Comparison of ENCODE assay signal across 14 cellular contexts in genomic region chr1:153588033-153588432, GRCh38. TPM values are rescaled to one million over a fixed set of nuclear protein-coding genes. Genes with fewer than 3 reads are reported as not detected.
DNase-seq lines count a peak whose midpoint lies in the region; ATAC-seq, FAIRE-seq and TF ChIP-seq lines count a peak whose summit lies in the region.
"Not testable (repeated sequence)": the region's sequence is repeated elsewhere in the genome, so short reads cannot be mapped to it uniquely, and the experiment has no call there.
"Had no signal": no experiment of that assay in that cellular context is flagged by ENCODE, and none has a peak within 500 bp of the region (broad histone marks: within the 10 kb centered on the region; RNA-seq: fewer than 3 reads in every experiment).

No MANE protein-coding gene starts in this region.

- TF ChIP-seq RAD21 in K562 (CRISPR knock-in tag; conservative IDR thresholded peaks at IDR 0.05 in 1 of 2, IDR thresholded peaks at IDR 0.05 in 1 of 2) = not testable (repeated sequence)

- H4K20me1 ChIP-seq in GM23338 (replicated peaks; ENCODE audit: insufficient read depth); OCI-LY3 (ENCODE audit: insufficient read depth, low read length); K562 (replicated peaks; ENCODE audit: control insufficient read depth, insufficient read depth, low read length): not testable (repeated sequence)

- H3K27ac Mint-ChIP-seq in GM23338 = not testable (repeated sequence)
- H3K27ac Mint-ChIP-seq in nephron progenitor cell = peak overlapping the region; percentile 50

- not testable (repeated sequence) for TF ChIP-seq CTCF in GM23338 (conservative IDR thresholded peaks at IDR 0.05; ENCODE audit: low read depth in 2 of 2); OCI-LY3 (IDR thresholded peaks at IDR 0.05; ENCODE audit: low read depth, low read length); K562 (IDR thresholded peaks at IDR 0.05 in 2 of 3, conservative IDR thresholded peaks at IDR 0.05 in 1 of 3; ENCODE audit: insufficient read depth in 2 of 3, low read depth in 1 of 3, low read length in 3 of 3); nephron progenitor cell (IDR thresholded peaks at IDR 0.05); spleen (IDR thresholded peaks at IDR 0.05 in 8 of 11, conservative IDR thresholded peaks at IDR 0.05 in 3 of 11)

- H3K4me1 Mint-ChIP-seq in GM23338 = peaks cover 12% of the 10 kb centered on the region
- peaks cover 49% of the 10 kb centered on the region for H3K4me1 Mint-ChIP-seq in nephron progenitor cell

- H3K4me2 ChIP-seq in GM23338; K562 (ENCODE audit: insufficient read depth, low read length): not testable (repeated sequence)
- H3K4me2 ChIP-seq in OCI-LY3 (ENCODE audit: low read length) = peak overlapping the region; percentile 53

- POLR2A ChIA-PET in K562 (lab: Yijun Ruan, JAX) = not testable (repeated sequence)

- not testable (repeated sequence) for H3K27ac ChIP-seq in GM23338 (ENCODE audit: low read depth); OCI-LY3 (ENCODE audit: low read length); K562 (ENCODE audit: extremely low read depth, low read depth, low read length)
- peak overlapping the region in 5 of 8 donors; percentile 38 to 65 (median 52) for H3K27ac ChIP-seq in spleen

- in situ Hi-C loops in K562 (cut with MboI) = not testable (repeated sequence)

- H3K27me3 Mint-ChIP-seq in GM23338 (ENCODE audit: insufficient read depth, low read depth, poor library complexity); nephron progenitor cell (ENCODE audit: low read depth, poor library complexity): not testable (repeated sequence)

- not testable (repeated sequence) for H3F3A ChIP-seq in GM23338 (replicated peaks; ENCODE audit: low read depth)

- H3K27me3 ChIP-seq in GM23338 (ENCODE audit: insufficient read depth); OCI-LY3 (ENCODE audit: low read depth, low read length); K562 (ENCODE audit: control insufficient read depth in 2 of 2, insufficient read depth in 2 of 2, low read length in 2 of 2); spleen (replicated peaks in 1 of 7): not testable (repeated sequence)

- ATAC-seq in GM23338, K562: not testable (repeated sequence)

- not testable (repeated sequence) for H3K4me1 ChIP-seq in GM23338 (ENCODE audit: insufficient read depth); K562 (replicated peaks in 1 of 2; ENCODE audit: control insufficient read depth in 2 of 2, insufficient read depth in 2 of 2, low read length in 2 of 2)
- H3K4me1 ChIP-seq in OCI-LY3 (ENCODE audit: low read length) (peaks cover 43% of the 10 kb centered on the region), spleen (peaks cover 0 to 24% (median 13%) of the 10 kb centered on the region in 6 donors)

- not testable (repeated sequence) for H3K4me3 Mint-ChIP-seq in GM23338, nephron progenitor cell

- not testable (repeated sequence) for H3K9me2 ChIP-seq in GM23338 (ENCODE audit: insufficient read depth)

- peak overlapping the region; percentile 40 for H3K9ac ChIP-seq in OCI-LY3 (ENCODE audit: low read length)
- not testable (repeated sequence) for H3K9ac ChIP-seq in K562 (ENCODE audit: insufficient read depth in 1 of 2, low read depth in 2 of 2, low read length in 2 of 2)

- not testable (repeated sequence) for DNase-seq in GM23338 (ENCODE audit: low spot score); K562 (ENCODE audit: extremely low read depth in 1 of 4, low spot score in 3 of 4); nephron progenitor cell
- DNase-seq in posterior vena cava (ENCODE audit: low spot score) (peak; percentile 32), spleen (peak; percentile 18)

- H3K4me3 ChIP-seq in GM23338, K562, spleen: not testable (repeated sequence)
- H3K4me3 ChIP-seq in OCI-LY3 (ENCODE audit: low read length) = peak overlapping the region; percentile 34

- not testable (repeated sequence) for FAIRE-seq in K562 (lab: Jason Lieb, UNC)

- 42% methylated on average over 9 of the region's 10 CpGs for WGBS in K562 (ENCODE audit: insufficient coverage, low coverage, missing lambda C conversion rate)
- WGBS in spleen, 5 donors = 88 to 94% (median 88%) methylated on average over 10 of the region's 10 CpGs

- not testable (repeated sequence) for H3K79me2 ChIP-seq in GM23338 (replicated peaks; ENCODE audit: insufficient read depth); OCI-LY3 (ENCODE audit: low read length); K562 (ENCODE audit: control insufficient read depth, insufficient read depth, low read length)

- H3K9me3 ChIP-seq in OCI-LY3 (ENCODE audit: insufficient read depth, low read length); K562 (replicated peaks; ENCODE audit: control insufficient read depth, insufficient read depth, low read depth, low read length); spleen: not testable (repeated sequence)

- not testable (repeated sequence) for BruUV-seq in K562 (replicated peaks; lab: Mats Ljungman, UMichigan)

- not testable (repeated sequence) for H3K36me3 Mint-ChIP-seq in GM23338 (ENCODE audit: low read depth); nephron progenitor cell (ENCODE audit: low read depth)

- TF ChIP-seq POLR2A in K562 (conservative IDR thresholded peaks at IDR 0.05); spleen (IDR thresholded peaks at IDR 0.05): not testable (repeated sequence)

- not testable (repeated sequence) for TF ChIP-seq EP300 in K562 (IDR thresholded peaks at IDR 0.05; ENCODE audit: low read length)

- H3K36me3 ChIP-seq in GM23338 (ENCODE audit: insufficient read depth); OCI-LY3 (replicated peaks; ENCODE audit: low read depth, low read length); K562 (ENCODE audit: control insufficient read depth, insufficient read depth, low read length); spleen: not testable (repeated sequence)

- CTCF ChIA-PET in K562 (lab: Yijun Ruan, JAX; ENCODE audit: low intra/inter-chr PET ratio) = not testable (repeated sequence)

- H3K9me1 ChIP-seq in K562 (ENCODE audit: control insufficient read depth, insufficient read depth, low read length) = not testable (repeated sequence)

- intact Hi-C loops in K562 (cut with micrococcal nuclease); posterior vena cava (cut with DNase I); spleen (cut with DNase I; ENCODE audit: low total_unique reads): not testable (repeated sequence)

- H2AFZ ChIP-seq in GM23338 (0 out of 2 replicates have a peak overlapping the region, but pooled peaks have one; percentile 60), OCI-LY3 (ENCODE audit: low read depth, low read length) (peak overlapping the region; percentile 74)
- not testable (repeated sequence) for H2AFZ ChIP-seq in K562 (ENCODE audit: low read depth, low read length)

- not testable (repeated sequence) for H3K9me3 Mint-ChIP-seq in GM23338, nephron progenitor cell

RNA-seq across cellular contexts. Expression of gene S100A2, which starts 22.4 kb away (rescaled TPM):
- total RNA-seq in GM23338 (2014; rRNA removed; shearing (Covaris generic)) = 0.66 TPM in 1 of 2 replicates, not detected in the other
- polyA plus RNA-seq in GM23338 (2016; fragmentation: Nextera tagmentation; extraction: Ambion mirVana) (0.89 and 1.1 TPM in 2 replicates), K562 (2011; rRNA removed) (0.65 TPM in 1 of 2 replicates, not detected in the other), K562 (2014; fragmentation: Illumina TruSeq; extraction: Trizol) (0.86 TPM in 1 of 2 replicates, not detected in the other), K562 (2014; fragmentation: Nextera tagmentation; extraction: Ambion mirVana) (under 1 TPM; 0.28 to 0.46 TPM), K562 (2014; rRNA removed) (0.38 and 0.44 TPM in 2 replicates), spleen (1 to 10 TPM in 2 of 3 donors, under 1 TPM in 1; 0.61 to 5.2 (median 2.8) TPM)
- not detected in 2 replicates for total RNA-seq in K562 (2011; cell fraction: chromatin; rRNA removed; ENCODE audit: low replicate concordance)
- not detected in 2 replicates for total RNA-seq in K562 (2011; cell fraction: nucleolus; rRNA removed)
- not detected in 2 replicates for total RNA-seq in K562 (2011; cell fraction: nucleoplasm; rRNA removed)
- total RNA-seq in K562 (2014; rRNA removed) (not detected in 2 replicates), K562 (2014; rRNA removed; fragmentation: Illumina TruSeq; extraction: Trizol) (not detected in 2 replicates), K562 (2015; rRNA removed; fragmentation: Illumina TruSeq; extraction: Trizol) (0.49 TPM in 1 of 2 replicates, not detected in the other), K562 (2021) (0.40 and 1.3 TPM in 2 replicates), posterior vena cava (1 to 10 TPM; 1.5 to 3.5 TPM), spleen (under 1 TPM in 2 of 7 donors, not detected in 5; 0.60 to 0.97 TPM)
- 0.34 TPM in 1 of 2 replicates, not detected in the other for polyA plus RNA-seq in K562 (2011; cell fraction: cytosol; rRNA removed)
- 0.28 TPM in 1 of 2 replicates, not detected in the other for polyA plus RNA-seq in K562 (2011; cell fraction: nucleus; rRNA removed)
- polyA plus RNA-seq in K562 (2012) = 0.22 and 0.23 TPM in 2 replicates
- polyA minus RNA-seq in K562 (2011; rRNA and poly(A)+ RNA removed) = not detected in 2 replicates
- not detected in 2 replicates for polyA minus RNA-seq in K562 (2011; cell fraction: cytosol; rRNA and poly(A)+ RNA removed)
- polyA minus RNA-seq in K562 (2011; cell fraction: nucleus; rRNA and poly(A)+ RNA removed) = not detected in 2 replicates
- total RNA-seq: CD4-positive, alpha-beta T cell had no signal
- polyA plus RNA-seq: CD14-positive monocyte had no signal

RNA-seq across cellular contexts. Expression of gene S100A16, which starts 24.9 kb away (rescaled TPM):
- 10.6 and 20.4 TPM in 2 replicates for total RNA-seq in GM23338 (2014; rRNA removed; shearing (Covaris generic))
- 10.5 and 13.0 TPM in 2 replicates for polyA plus RNA-seq in GM23338 (2016; fragmentation: Nextera tagmentation; extraction: Ambion mirVana)
- 0.65 and 1.3 TPM in 2 replicates for total RNA-seq in K562 (2011; cell fraction: chromatin; rRNA removed; ENCODE audit: low replicate concordance)
- total RNA-seq in K562 (2011; cell fraction: nucleolus; rRNA removed) = 0.92 and 1.3 TPM in 2 replicates
- 0.59 and 0.69 TPM in 2 replicates for total RNA-seq in K562 (2011; cell fraction: nucleoplasm; rRNA removed)
- 1.6 and 2.8 TPM in 2 replicates for total RNA-seq in K562 (2014; rRNA removed)
- total RNA-seq in K562 (2014; rRNA removed; fragmentation: Illumina TruSeq; extraction: Trizol) = 1.4 and 2.4 TPM in 2 replicates
- total RNA-seq in K562 (2015; rRNA removed; fragmentation: Illumina TruSeq; extraction: Trizol) = 1.8 and 2.2 TPM in 2 replicates
- total RNA-seq in K562 (2021) = 3.2 and 4.3 TPM in 2 replicates
- polyA plus RNA-seq in K562 (2011; rRNA removed) = 2.1 and 6.1 TPM in 2 replicates
- 2.9 and 14.8 TPM in 2 replicates for polyA plus RNA-seq in K562 (2011; cell fraction: cytosol; rRNA removed)
- 0.81 and 4.1 TPM in 2 replicates for polyA plus RNA-seq in K562 (2011; cell fraction: nucleus; rRNA removed)
- polyA plus RNA-seq in K562 (2012) = 4.6 and 5.8 TPM in 2 replicates
- 4.8 and 6.1 TPM in 2 replicates for polyA plus RNA-seq in K562 (2014; fragmentation: Illumina TruSeq; extraction: Trizol)
- 1 to 10 TPM; 2.0 to 5.0 TPM for polyA plus RNA-seq in K562 (2014; fragmentation: Nextera tagmentation; extraction: Ambion mirVana)
- polyA plus RNA-seq in K562 (2014; rRNA removed) = 6.9 and 9.0 TPM in 2 replicates
- polyA minus RNA-seq in K562 (2011; rRNA and poly(A)+ RNA removed) = 0.63 and 1.3 TPM in 2 replicates
- polyA minus RNA-seq in K562 (2011; cell fraction: cytosol; rRNA and poly(A)+ RNA removed) = 5.4 and 6.1 TPM in 2 replicates
- 0.33 and 1.9 TPM in 2 replicates for polyA minus RNA-seq in K562 (2011; cell fraction: nucleus; rRNA and poly(A)+ RNA removed)
- total RNA-seq in posterior vena cava = 10 to 100 TPM; 67.0 to 99.2 TPM
- total RNA-seq in spleen = 100 to 1,000 TPM in 3 of 7 donors, 10 to 100 TPM in 4; 78.0 to 111 (median 97.0) TPM
- 100 to 1,000 TPM in 1 of 3 donors, 10 to 100 TPM in 2; 52.0 to 101 (median 68.2) TPM for polyA plus RNA-seq in spleen
- total RNA-seq: CD4-positive, alpha-beta T cell; CD8-positive, alpha-beta memory T cell had no signal
- polyA plus RNA-seq: CD14-positive monocyte; CD8-positive, alpha-beta memory T cell had no signal

RNA-seq across cellular contexts. Expression of gene S100A14, which starts 28.1 kb away (rescaled TPM):
- 0.28 TPM in 1 of 2 replicates, not detected in the other for total RNA-seq in GM23338 (2014; rRNA removed; shearing (Covaris generic))
- polyA plus RNA-seq in GM23338 (2016; fragmentation: Nextera tagmentation; extraction: Ambion mirVana) = 0.53 and 0.64 TPM in 2 replicates
- 0.51 TPM in 1 of 2 replicates, not detected in the other for total RNA-seq in K562 (2011; cell fraction: chromatin; rRNA removed; ENCODE audit: low replicate concordance)
- 1.5 TPM in 1 of 2 replicates, not detected in the other for total RNA-seq in K562 (2011; cell fraction: nucleolus; rRNA removed)
- not detected in 2 replicates for total RNA-seq in K562 (2011; cell fraction: nucleoplasm; rRNA removed)
- total RNA-seq in K562 (2014; rRNA removed) = 0.41 TPM in 1 of 2 replicates, not detected in the other
- 0.15 TPM in 1 of 2 replicates, not detected in the other for total RNA-seq in K562 (2014; rRNA removed; fragmentation: Illumina TruSeq; extraction: Trizol)
- not detected in 2 replicates for total RNA-seq in K562 (2015; rRNA removed; fragmentation: Illumina TruSeq; extraction: Trizol)
- total RNA-seq in K562 (2021) = 0.24 and 0.25 TPM in 2 replicates
- 0.24 TPM in 1 of 2 replicates, not detected in the other for polyA plus RNA-seq in K562 (2011; rRNA removed)
- 0.07 and 0.21 TPM in 2 replicates for polyA plus RNA-seq in K562 (2011; cell fraction: cytosol; rRNA removed)
- 0.27 and 0.64 TPM in 2 replicates for polyA plus RNA-seq in K562 (2011; cell fraction: nucleus; rRNA removed)
- polyA plus RNA-seq in K562 (2012) = 0.15 and 0.20 TPM in 2 replicates
- polyA plus RNA-seq in K562 (2014; fragmentation: Illumina TruSeq; extraction: Trizol) = 0.52 TPM in 1 of 2 replicates, not detected in the other
- polyA plus RNA-seq in K562 (2014; fragmentation: Nextera tagmentation; extraction: Ambion mirVana) = under 1 TPM in 1 of 2 experiments, not detected in 1; 0.10 TPM
- polyA plus RNA-seq in K562 (2014; rRNA removed) = 0.59 and 0.64 TPM in 2 replicates
- 0.21 TPM in 1 of 2 replicates, not detected in the other for polyA minus RNA-seq in K562 (2011; rRNA and poly(A)+ RNA removed)
- not detected in 2 replicates for polyA minus RNA-seq in K562 (2011; cell fraction: cytosol; rRNA and poly(A)+ RNA removed)
- polyA minus RNA-seq in K562 (2011; cell fraction: nucleus; rRNA and poly(A)+ RNA removed) = not detected in 2 replicates
- not detected for total RNA-seq in posterior vena cava
- total RNA-seq in spleen = 1 to 10 TPM in 1 of 7 donors, under 1 TPM in 3, not detected in 3; 0.28 to 1.0 (median 0.75) TPM
- 1 to 10 TPM; 1.2 to 3.0 (median 2.0) TPM for polyA plus RNA-seq in spleen
- total RNA-seq: A673; CD4-positive, alpha-beta T cell; CD8-positive, alpha-beta memory T cell; H4 had no signal
- polyA plus RNA-seq: BJ; CD14-positive monocyte; CD8-positive, alpha-beta memory T cell had no signal

RNA-seq across cellular contexts. Expression of gene S100A3, which starts 39.0 kb away (rescaled TPM):
- total RNA-seq in GM23338 (2014; rRNA removed; shearing (Covaris generic)) = not detected in 2 replicates
- polyA plus RNA-seq in GM23338 (2016; fragmentation: Nextera tagmentation; extraction: Ambion mirVana) (not detected in 2 replicates), K562 (2011; rRNA removed) (0.56 TPM in 1 of 2 replicates, not detected in the other), K562 (2014; fragmentation: Illumina TruSeq; extraction: Trizol) (0.16 TPM in 1 of 2 replicates, not detected in the other), K562 (2014; fragmentation: Nextera tagmentation; extraction: Ambion mirVana) (under 1 TPM in 1 of 2 experiments, not detected in 1; 0.08 TPM), K562 (2014; rRNA removed) (0.26 and 1.7 TPM in 2 replicates), spleen (1 to 10 TPM; 1.1 to 2.6 (median 2.2) TPM)
- not detected in 2 replicates for total RNA-seq in K562 (2011; cell fraction: chromatin; rRNA removed; ENCODE audit: low replicate concordance)
- not detected in 2 replicates for total RNA-seq in K562 (2011; cell fraction: nucleolus; rRNA removed)
- not detected in 2 replicates for total RNA-seq in K562 (2011; cell fraction: nucleoplasm; rRNA removed)
- total RNA-seq in K562 (2014; rRNA removed) (not detected in 2 replicates), K562 (2014; rRNA removed; fragmentation: Illumina TruSeq; extraction: Trizol) (not detected in 2 replicates), K562 (2015; rRNA removed; fragmentation: Illumina TruSeq; extraction: Trizol) (0.18 and 0.34 TPM in 2 replicates), K562 (2021) (0.34 TPM in 1 of 2 replicates, not detected in the other), posterior vena cava (1 to 10 TPM; 4.1 to 8.3 TPM), spleen (1 to 10 TPM in 2 of 7 donors, under 1 TPM in 1, not detected in 4; 0.44 to 1.3 (median 1.0) TPM)
- polyA plus RNA-seq in K562 (2011; cell fraction: cytosol; rRNA removed) = 1.4 TPM in 1 of 2 replicates, not detected in the other
- polyA plus RNA-seq in K562 (2011; cell fraction: nucleus; rRNA removed) = 0.37 TPM in 1 of 2 replicates, not detected in the other
- polyA plus RNA-seq in K562 (2012) = 0.26 TPM in 1 of 2 replicates, not detected in the other
- not detected in 2 replicates for polyA minus RNA-seq in K562 (2011; rRNA and poly(A)+ RNA removed)
- polyA minus RNA-seq in K562 (2011; cell fraction: cytosol; rRNA and poly(A)+ RNA removed) = not detected in 2 replicates
- polyA minus RNA-seq in K562 (2011; cell fraction: nucleus; rRNA and poly(A)+ RNA removed) = not detected in 2 replicates
- total RNA-seq: CD4-positive, alpha-beta T cell; CD8-positive, alpha-beta memory T cell; GM12878; H9 had no signal
- polyA plus RNA-seq: CD8-positive, alpha-beta memory T cell had no signal

RNA-seq across cellular contexts. Expression of gene S100A13, which starts 39.3 kb away (rescaled TPM):
- 32.7 and 35.3 TPM in 2 replicates for total RNA-seq in GM23338 (2014; rRNA removed; shearing (Covaris generic))
- polyA plus RNA-seq in GM23338 (2016; fragmentation: Nextera tagmentation; extraction: Ambion mirVana) = 165 and 182 TPM in 2 replicates
- 24.7 and 50.2 TPM in 2 replicates for total RNA-seq in K562 (2011; cell fraction: chromatin; rRNA removed; ENCODE audit: low replicate concordance)
- total RNA-seq in K562 (2011; cell fraction: nucleolus; rRNA removed) = 28.6 and 31.2 TPM in 2 replicates
- 27.3 and 31.8 TPM in 2 replicates for total RNA-seq in K562 (2011; cell fraction: nucleoplasm; rRNA removed)
- 48.8 and 58.0 TPM in 2 replicates for total RNA-seq in K562 (2014; rRNA removed)
- total RNA-seq in K562 (2014; rRNA removed; fragmentation: Illumina TruSeq; extraction: Trizol) = 45.6 and 53.8 TPM in 2 replicates
- 46.5 and 49.2 TPM in 2 replicates for total RNA-seq in K562 (2015; rRNA removed; fragmentation: Illumina TruSeq; extraction: Trizol)
- 41.9 and 43.3 TPM in 2 replicates for total RNA-seq in K562 (2021)
- polyA plus RNA-seq in K562 (2011; rRNA removed) = 82.1 and 112 TPM in 2 replicates
- polyA plus RNA-seq in K562 (2011; cell fraction: cytosol; rRNA removed) = 76.6 and 95.8 TPM in 2 replicates
- 77.0 and 81.9 TPM in 2 replicates for polyA plus RNA-seq in K562 (2011; cell fraction: nucleus; rRNA removed)
- polyA plus RNA-seq in K562 (2012) = 90.6 and 94.3 TPM in 2 replicates
- 46.5 and 51.4 TPM in 2 replicates for polyA plus RNA-seq in K562 (2014; fragmentation: Illumina TruSeq; extraction: Trizol)
- 100 to 1,000 TPM; 128 to 129 TPM for polyA plus RNA-seq in K562 (2014; fragmentation: Nextera tagmentation; extraction: Ambion mirVana)
- polyA plus RNA-seq in K562 (2014; rRNA removed) = 101 and 114 TPM in 2 replicates
- 26.7 and 43.1 TPM in 2 replicates for polyA minus RNA-seq in K562 (2011; rRNA and poly(A)+ RNA removed)
- polyA minus RNA-seq in K562 (2011; cell fraction: cytosol; rRNA and poly(A)+ RNA removed) = 9.8 and 13.9 TPM in 2 replicates
- polyA minus RNA-seq in K562 (2011; cell fraction: nucleus; rRNA and poly(A)+ RNA removed) = 8.0 and 9.2 TPM in 2 replicates
- 100 to 1,000 TPM; 149 to 167 TPM for total RNA-seq in posterior vena cava
- total RNA-seq in spleen = 100 to 1,000 TPM in 1 of 7 donors, 10 to 100 TPM in 6; 48.8 to 103 (median 72.4) TPM
- polyA plus RNA-seq in spleen = 100 to 1,000 TPM; 118 to 146 (median 143) TPM
